Comparison of ENCODE assay signal across 8 cellular contexts in the genomic region with DNA sequence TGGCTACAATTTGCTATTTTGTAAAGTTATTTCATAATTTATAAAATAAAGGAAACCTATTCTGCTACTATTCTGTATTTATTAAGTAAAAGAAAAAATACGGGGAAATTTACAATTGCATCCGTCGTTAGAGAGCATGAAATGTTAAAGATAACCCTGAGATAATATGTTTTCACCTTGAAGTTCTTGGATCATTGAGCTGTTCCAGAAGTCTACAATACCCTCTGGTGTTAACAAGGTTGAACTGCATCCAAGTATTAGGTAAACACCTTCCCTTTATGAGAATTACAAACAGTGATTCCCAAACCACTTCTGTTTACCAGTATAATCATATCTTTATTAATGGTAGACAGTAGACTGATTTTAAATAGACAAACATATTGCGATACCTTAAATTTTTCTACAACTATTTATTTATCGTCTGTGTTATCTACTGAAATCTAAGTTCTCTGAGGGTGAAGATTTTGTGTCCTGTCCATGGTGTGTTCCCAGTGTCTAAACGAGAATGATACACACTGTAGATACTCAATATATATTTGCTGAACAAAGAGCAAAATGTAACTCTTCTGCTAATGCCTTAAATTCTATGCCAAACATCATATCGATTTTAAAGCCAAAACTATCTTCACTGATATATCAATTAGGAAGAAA. TPM values are rescaled to one million over a fixed set of nuclear protein-coding genes. Genes with fewer than 3 reads are reported as not detected.
DNase-seq lines count a peak whose midpoint lies in the region; ATAC-seq and TF ChIP-seq lines count a peak whose summit lies in the region.

No MANE protein-coding gene starts in this region.

- H3K27me3 Mint-ChIP-seq in endothelial cell (ENCODE audit: unreplicated experiment), result no peaks in the 10 kb centered on the region
- no peaks in the 10 kb centered on the region for H3K27me3 Mint-ChIP-seq in activated CD4-positive, alpha-beta memory T cell treated with anti-CD3 and anti-CD28 coated beads for 36 hours

- no peak overlapping the region for H3K9ac ChIP-seq in OCI-LY1 (ENCODE audit: low read length)

- CTCF ChIA-PET in activated CD4-positive, alpha-beta memory T cell treated with anti-CD3 and anti-CD28 coated beads for 36 hours (lab: Charles Lee), result interaction anchor here (1.0 to 4.9 kb wide), 3 partner anchors 10 to 249 kb away, joined by 3 to 35 read pairs (median 4); no protein-coding TSS in a partner anchor

- no peaks in the 10 kb centered on the region for H3K4me1 ChIP-seq in OCI-LY1 (ENCODE audit: insufficient read depth, low read length, severe bottlenecking)

- intact Hi-C loops in activated CD4-positive, alpha-beta memory T cell treated with anti-CD3 and anti-CD28 coated beads for 36 hours (cut with micrococcal nuclease), result loop anchor here (1.0 kb wide), 1 partner anchor 251 kb away; no protein-coding TSS in a partner anchor

- H2AFZ ChIP-seq in OCI-LY1 (ENCODE audit: low read length), result no peak overlapping the region

- H3K27me3 ChIP-seq in OCI-LY1 (ENCODE audit: insufficient read depth, low read length), result no peaks in the 10 kb centered on the region

- H3K36me3 Mint-ChIP-seq in endothelial cell (ENCODE audit: low read depth, unreplicated experiment), result peaks cover 2% of the 10 kb centered on the region
- peaks cover 7% of the 10 kb centered on the region for H3K36me3 Mint-ChIP-seq in activated CD4-positive, alpha-beta memory T cell treated with anti-CD3 and anti-CD28 coated beads for 36 hours

- no peaks in the 10 kb centered on the region for H3K79me2 ChIP-seq in OCI-LY1 (ENCODE audit: insufficient read depth, low read length)

- H3K4me2 ChIP-seq in OCI-LY1 (ENCODE audit: low read length), result no peak overlapping the region

- no peaks in the 10 kb centered on the region for H3K4me1 Mint-ChIP-seq in endothelial cell (ENCODE audit: unreplicated experiment)
- peaks cover 4% of the 10 kb centered on the region for H3K4me1 Mint-ChIP-seq in activated CD4-positive, alpha-beta memory T cell treated with anti-CD3 and anti-CD28 coated beads for 36 hours (ENCODE audit: low read depth)

- ATAC-seq in GM19467 (IDR thresholded peaks at IDR 0.05; ENCODE audit: unreplicated experiment), result peak; percentile 66
- peak; percentile 90 for ATAC-seq in HG03521 (IDR thresholded peaks at IDR 0.05; ENCODE audit: unreplicated experiment)

- H3F3A ChIP-seq in OCI-LY1 (ENCODE audit: insufficient read depth, low read length), result no peaks in the 10 kb centered on the region

- H4K20me1 ChIP-seq in OCI-LY1 (ENCODE audit: insufficient read depth, low read length), result no peaks in the 10 kb centered on the region

- H3K9me3 ChIP-seq in OCI-LY1 (ENCODE audit: low read length), result no peaks in the 10 kb centered on the region

- H3K27ac ChIP-seq in OCI-LY1 (ENCODE audit: low read depth, low read length, poor library complexity, severe bottlenecking), result no peak overlapping the region

- H3K9me2 ChIP-seq in OCI-LY1 (ENCODE audit: low read depth, low read length), result no peaks in the 10 kb centered on the region

- POLR2A ChIA-PET in activated CD4-positive, alpha-beta memory T cell treated with anti-CD3 and anti-CD28 coated beads for 36 hours (lab: Charles Lee), result no interaction called here

- no peak overlapping the region for H3K4me3 Mint-ChIP-seq in endothelial cell (ENCODE audit: unreplicated experiment)
- no peak overlapping the region for H3K4me3 Mint-ChIP-seq in activated CD4-positive, alpha-beta memory T cell treated with anti-CD3 and anti-CD28 coated beads for 36 hours

- TF ChIP-seq CTCF in OCI-LY1 (IDR thresholded peaks at IDR 0.05; ENCODE audit: low read length) (peak; percentile 49), endothelial cell (IDR thresholded peaks at IDR 0.05; ENCODE audit: unreplicated experiment) (peak; percentile 68)

- no peak overlapping the region for H3K4me3 ChIP-seq in OCI-LY1 (ENCODE audit: low read depth, low read length, poor library complexity, severe bottlenecking)

- no peak overlapping the region for H3K27ac Mint-ChIP-seq in endothelial cell (ENCODE audit: unreplicated experiment)
- no peak overlapping the region for H3K27ac Mint-ChIP-seq in activated CD4-positive, alpha-beta memory T cell treated with anti-CD3 and anti-CD28 coated beads for 36 hours

- H3K36me3 ChIP-seq in OCI-LY1 (ENCODE audit: insufficient read depth, low read length), result no peaks in the 10 kb centered on the region

- no peaks in the 10 kb centered on the region for H3K9me3 Mint-ChIP-seq in endothelial cell (ENCODE audit: unreplicated experiment)
- peaks cover 3% of the 10 kb centered on the region for H3K9me3 Mint-ChIP-seq in activated CD4-positive, alpha-beta memory T cell treated with anti-CD3 and anti-CD28 coated beads for 36 hours

- DNase-seq in Daoy (ENCODE audit: low read depth) (peak; percentile 12), endothelial cell (ENCODE audit: low spot score) (no peak), pons (ENCODE audit: low spot score) (peak; percentile 28), retina (no peak)
- DNase-seq in activated CD4-positive, alpha-beta memory T cell treated with anti-CD3 and anti-CD28 coated beads for 36 hours, result no peak

RNA-seq across cellular contexts. Expression of a gene that starts 28.2 kb away (rescaled TPM):
- 5.4 and 23.4 TPM in 2 replicates for total RNA-seq in Daoy (2014; rRNA removed; shearing (Covaris generic))
- 12.2 TPM for total RNA-seq in endothelial cell (ENCODE audit: unreplicated experiment)
- 1 to 10 TPM; 4.6 to 6.7 TPM for total RNA-seq in activated CD4-positive, alpha-beta memory T cell treated with anti-CD3 and anti-CD28 coated beads for 36 hours

Comparison
In these comparisons a context has a peak if more than half of its experiments do, and no peak if none do; other contexts are left out.
1. DNase-seq: peak in Daoy (single experiment) and pons (single experiment); none in endothelial cell (single experiment), retina (single experiment) and activated CD4-positive, alpha-beta memory T cell treated with anti-CD3 and anti-CD28 coated beads for 36 hours (single experiment).